In genomic region chr14:29554335-29554734, GRCh38 we compare ENCODE assay signal across 30 cellular contexts.
"Had no signal": no experiment of that assay in that cellular context is flagged by ENCODE, and none has a peak within 500 bp of the region (broad histone marks: within the 10 kb centered on the region; RNA-seq: fewer than 3 reads in every experiment).

No MANE protein-coding gene starts in this region.

- H3K9me3 ChIP-seq: ascending aorta, breast epithelium, colonic mucosa, esophagus squamous epithelium had no signal

- H3K4me1 Mint-ChIP-seq: activated CD4-positive, alpha-beta memory T cell treated with anti-CD3 and anti-CD28 coated beads, Interleukin-2, amount 10 ng/mL, durations not matched to agents 7 days and 5 days; activated CD4-positive, alpha-beta T cell treated with anti-CD3 and anti-CD28 coated beads, Interleukin-2, amount 10 ng/mL, durations not matched to agents 7 days and 5 days; activated naive CD4-positive, alpha-beta T cell treated with anti-CD3 and anti-CD28 coated beads, Interleukin-2, amount 10 ng/mL, durations not matched to agents 7 days and 5 days; activated naive CD8-positive, alpha-beta T cell treated with anti-CD3 and anti-CD28 coated beads, Interleukin-2, amount 10 ng/mL, durations not matched to agents 7 days and 5 days; brain had no signal

- H3K9me3 Mint-ChIP-seq: activated CD4-positive, alpha-beta memory T cell treated with anti-CD3 and anti-CD28 coated beads, Interleukin-2, amount 10 ng/mL, durations not matched to agents 7 days and 5 days; activated CD4-positive, alpha-beta T cell treated with anti-CD3 and anti-CD28 coated beads, Interleukin-2, amount 10 ng/mL, durations not matched to agents 7 days and 5 days; activated naive CD8-positive, alpha-beta T cell treated with anti-CD3 and anti-CD28 coated beads, Interleukin-2, amount 10 ng/mL, durations not matched to agents 7 days and 5 days; brain had no signal

- FAIRE-seq: endometrium, endothelial cell of umbilical vein had no signal

- H3K4me1 ChIP-seq: ascending aorta, breast epithelium, colonic mucosa, esophagus squamous epithelium had no signal

- H3K36me3 Mint-ChIP-seq: activated naive CD4-positive, alpha-beta T cell treated with anti-CD3 and anti-CD28 coated beads, Interleukin-2, amount 10 ng/mL, durations not matched to agents 7 days and 5 days; activated naive CD8-positive, alpha-beta T cell treated with anti-CD3 and anti-CD28 coated beads, Interleukin-2, amount 10 ng/mL, durations not matched to agents 7 days and 5 days; brain had no signal

- H3K27ac Mint-ChIP-seq: activated CD4-positive, alpha-beta memory T cell treated with anti-CD3 and anti-CD28 coated beads, Interleukin-2, amount 10 ng/mL, durations not matched to agents 7 days and 5 days; activated CD4-positive, alpha-beta T cell treated with anti-CD3 and anti-CD28 coated beads, Interleukin-2, amount 10 ng/mL, durations not matched to agents 7 days and 5 days; activated naive CD4-positive, alpha-beta T cell treated with anti-CD3 and anti-CD28 coated beads, Interleukin-2, amount 10 ng/mL, durations not matched to agents 7 days and 5 days; activated naive CD4-positive, alpha-beta T cell treated with anti-CD3 and anti-CD28 coated beads, Interleukin-2, amount 50 U/mL, for 72 hours; activated naive CD8-positive, alpha-beta T cell treated with anti-CD3 and anti-CD28 coated beads, Interleukin-2, amount 10 ng/mL, durations not matched to agents 7 days and 5 days; activated T-cell treated with anti-CD3 and anti-CD28 coated beads, Interleukin-2, amount 50 U/mL, for 24 hours; activated T-cell treated with anti-CD3 and anti-CD28 coated beads, Interleukin-2, amount 50 U/mL, for 72 hours; brain had no signal

- H3K36me3 ChIP-seq: ascending aorta, breast epithelium, cardiac muscle cell, colonic mucosa, esophagus squamous epithelium had no signal

- H3K27me3 Mint-ChIP-seq: activated CD4-positive, alpha-beta memory T cell treated with anti-CD3 and anti-CD28 coated beads, Interleukin-2, amount 10 ng/mL, durations not matched to agents 7 days and 5 days; activated CD4-positive, alpha-beta T cell treated with anti-CD3 and anti-CD28 coated beads, Interleukin-2, amount 10 ng/mL, durations not matched to agents 7 days and 5 days; activated naive CD4-positive, alpha-beta T cell treated with anti-CD3 and anti-CD28 coated beads, Interleukin-2, amount 10 ng/mL, durations not matched to agents 7 days and 5 days; activated naive CD8-positive, alpha-beta T cell treated with anti-CD3 and anti-CD28 coated beads, Interleukin-2, amount 10 ng/mL, durations not matched to agents 7 days and 5 days; activated T-cell treated with anti-CD3 and anti-CD28 coated beads, Interleukin-2, amount 50 U/mL, for 24 hours; brain had no signal

- H3K27me3 ChIP-seq: ascending aorta, breast epithelium, cardiac muscle cell, colonic mucosa, esophagus squamous epithelium had no signal

- ATAC-seq: activated naive CD4-positive, alpha-beta T cell treated with anti-CD3 and anti-CD28 coated beads, Interleukin-2, amount 50 U/mL, for 72 hours; activated T-cell treated with anti-CD3 and anti-CD28 coated beads, Interleukin-2, amount 50 U/mL, for 72 hours had no signal

- H3K4me3 Mint-ChIP-seq: activated CD4-positive, alpha-beta memory T cell treated with anti-CD3 and anti-CD28 coated beads, Interleukin-2, amount 10 ng/mL, durations not matched to agents 7 days and 5 days; activated CD4-positive, alpha-beta T cell treated with anti-CD3 and anti-CD28 coated beads, Interleukin-2, amount 10 ng/mL, durations not matched to agents 7 days and 5 days; activated naive CD4-positive, alpha-beta T cell treated with anti-CD3 and anti-CD28 coated beads, Interleukin-2, amount 10 ng/mL, durations not matched to agents 7 days and 5 days; activated naive CD8-positive, alpha-beta T cell treated with anti-CD3 and anti-CD28 coated beads, Interleukin-2, amount 10 ng/mL, durations not matched to agents 7 days and 5 days; activated T-cell treated with anti-CD3 and anti-CD28 coated beads, Interleukin-2, amount 50 U/mL, for 24 hours; activated T-cell treated with anti-CD3 and anti-CD28 coated beads, Interleukin-2, amount 50 U/mL, for 72 hours; brain had no signal

- H3K4me3 ChIP-seq: ascending aorta, breast epithelium, cardiac muscle cell, colonic mucosa, esophagus squamous epithelium had no signal

- H3K27ac ChIP-seq: ascending aorta, breast epithelium, cardiac muscle cell, colonic mucosa, epithelial cell of prostate, esophagus squamous epithelium had no signal

- DNase-seq: activated CD4-positive, alpha-beta memory T cell treated with anti-CD3 and anti-CD28 coated beads, Interleukin-2, amount 10 ng/mL, durations not matched to agents 7 days and 5 days; activated CD4-positive, alpha-beta T cell treated with anti-CD3 and anti-CD28 coated beads for 1 hour; activated CD4-positive, alpha-beta T cell treated with anti-CD3 and anti-CD28 coated beads for 4 hours; activated CD4-positive, alpha-beta T cell treated with anti-CD3 and anti-CD28 coated beads, Interleukin-2, amount 10 ng/mL, durations not matched to agents 7 days and 5 days; activated CD4-positive, alpha-beta T cell treated with anti-CD3 and anti-CD28 coated beads, Interleukin-2, amount 50 U/mL, for 4 hours; activated CD4-positive, CD25-positive, alpha-beta regulatory T cell; activated CD8-positive, alpha-beta memory T cell treated with anti-CD3 and anti-CD28 coated beads, Interleukin-2, amount 50 U/mL, for 48 hours; activated gamma-delta T cell; activated naive CD4-positive, alpha-beta T cell; activated naive CD4-positive, alpha-beta T cell treated with anti-CD3 and anti-CD28 coated beads, Interleukin-2, amount 10 ng/mL, durations not matched to agents 7 days and 5 days; activated naive CD8-positive, alpha-beta T cell treated with anti-CD3 and anti-CD28 coated beads, Interleukin-2, amount 10 ng/mL, durations not matched to agents 7 days and 5 days; activated T-cell treated with anti-CD3 and anti-CD28 coated beads for 4 hours; activated T-cell treated with anti-CD3 and anti-CD28 coated beads, Interleukin-2, amount 50 U/mL, for 24 hours; activated T-cell treated with anti-CD3 and anti-CD28 coated beads, Interleukin-2, amount 50 U/mL, for 72 hours; central memory CD4-positive, alpha-beta T cell; cerebellar nuclear complex; colonic mucosa; effector CD8-positive, alpha-beta T cell; esophagus squamous epithelium; foreskin melanocyte; head of caudate nucleus; T-helper 2 cell had no signal
